Comparison of ENCODE assay signal across 4 cellular contexts in the genomic region with DNA sequence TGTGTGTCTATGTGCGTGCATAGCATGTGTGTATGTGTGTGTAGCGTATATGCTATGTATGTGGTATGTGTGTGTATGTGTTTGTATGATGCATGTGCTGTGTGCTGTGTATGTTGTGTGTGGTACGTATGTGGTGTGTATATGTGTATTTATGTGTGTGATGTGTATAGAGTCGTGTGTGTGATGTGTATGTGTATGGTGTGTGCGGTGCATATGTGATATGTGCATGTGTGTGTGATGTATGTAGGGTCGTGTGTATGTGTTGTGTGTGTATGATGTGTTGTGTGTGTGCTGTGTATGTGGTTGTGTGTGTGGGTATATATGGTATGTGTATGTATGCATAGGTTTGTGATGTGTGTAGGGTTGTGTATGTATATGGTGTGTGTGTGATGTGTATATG.
A peak's percentile ranks its signal among the peaks of the same experiment; 100 is the strongest.
TF ChIP-seq lines count a peak whose summit lies in the region.

No MANE protein-coding gene starts in this region.

TF ChIP-seq in HepG2, 621 proteins besides CTCF, POLR2A, EP300 and RAD21 (continues in another document):
- TF ChIP-seq IKZF1 (IDR thresholded peaks at IDR 0.05) = peak; percentile 95; the same call in 1 of the 2 replicates
- no peak for TF ChIP-seq ZMYM3 (CRISPR knock-in tag; IDR thresholded peaks at IDR 0.05)
- 0 out of 2 replicates have a peak, but pooled peaks have one; percentile 11 for TF ChIP-seq ZSCAN21 (CRISPR knock-in tag; IDR thresholded peaks at IDR 0.05; ENCODE audit: borderline replicate concordance)
- TF ChIP-seq RAD51 (IDR thresholded peaks at IDR 0.05; ENCODE audit: borderline replicate concordance) = peak; percentile 19
- peak; percentile 8; the same call in 1 of the 2 replicates for TF ChIP-seq CREB1 (IDR thresholded peaks at IDR 0.05)
- no peak for TF ChIP-seq CREB1 (CRISPR knock-in tag; IDR thresholded peaks at IDR 0.05)
- TF ChIP-seq, protein P1, sequence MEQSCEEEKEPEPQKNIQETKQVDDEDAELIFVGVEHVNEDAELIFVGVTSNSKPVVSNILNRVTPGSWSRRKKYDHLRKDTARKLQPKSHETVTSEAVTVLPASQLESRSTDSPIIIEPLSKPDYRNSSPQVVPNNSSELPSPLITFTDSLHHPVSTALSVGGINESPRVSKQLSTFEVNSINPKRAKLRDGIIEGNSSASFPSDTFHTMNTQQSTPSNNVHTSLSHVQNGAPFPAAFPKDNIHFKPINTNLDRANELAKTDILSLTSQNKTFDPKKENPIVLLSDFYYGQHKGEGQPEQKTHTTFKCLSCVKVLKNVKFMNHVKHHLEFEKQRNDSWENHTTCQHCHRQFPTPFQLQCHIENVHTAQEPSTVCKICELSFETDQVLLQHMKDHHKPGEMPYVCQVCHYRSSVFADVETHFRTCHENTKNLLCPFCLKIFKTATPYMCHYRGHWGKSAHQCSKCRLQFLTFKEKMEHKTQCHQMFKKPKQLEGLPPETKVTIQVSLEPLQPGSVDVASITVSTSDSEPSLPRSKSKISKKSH (CRISPR knock-in tag; IDR thresholded peaks at IDR 0.05; ENCODE audit: borderline replicate concordance) = no peak
- peak; percentile 18; the same call in 1 of the 2 replicates for TF ChIP-seq ATM (IDR thresholded peaks at IDR 0.05; ENCODE audit: borderline replicate concordance)
- peak; percentile 31; the same call in 1 of the 2 replicates for TF ChIP-seq FOXP1 (IDR thresholded peaks at IDR 0.05)
- no peak for TF ChIP-seq FOXP1 (CRISPR knock-in tag; IDR thresholded peaks at IDR 0.05)
- no peak for TF ChIP-seq MAX (IDR thresholded peaks at IDR 0.05)
- TF ChIP-seq, protein P2, sequence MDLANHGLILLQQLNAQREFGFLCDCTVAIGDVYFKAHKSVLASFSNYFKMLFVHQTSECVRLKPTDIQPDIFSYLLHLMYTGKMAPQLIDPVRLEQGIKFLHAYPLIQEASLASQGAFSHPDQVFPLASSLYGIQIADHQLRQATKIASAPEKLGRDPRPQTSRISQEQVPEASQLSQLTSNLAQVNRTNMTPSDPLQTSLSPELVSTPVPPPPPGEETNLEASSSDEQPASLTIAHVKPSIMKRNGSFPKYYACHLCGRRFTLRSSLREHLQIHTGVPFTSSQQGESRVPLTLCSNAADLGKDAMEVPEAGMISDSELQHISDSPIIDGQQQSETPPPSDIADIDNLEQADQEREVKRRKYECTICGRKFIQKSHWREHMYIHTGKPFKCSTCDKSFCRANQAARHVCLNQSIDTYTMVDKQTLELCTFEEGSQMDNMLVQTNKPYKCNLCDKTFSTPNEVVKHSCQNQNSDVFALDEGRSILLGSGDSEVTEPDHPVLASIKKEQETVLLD (CRISPR knock-in tag; IDR thresholded peaks at IDR 0.05; ENCODE audit: low read depth) = 0 out of 2 replicates have a peak, but pooled peaks have one; percentile 11
- TF ChIP-seq LCORL (IDR thresholded peaks at IDR 0.05) = peak; percentile 53; the same call in 1 of the 2 replicates
- no peak for TF ChIP-seq LCORL (CRISPR knock-in tag; IDR thresholded peaks at IDR 0.05)

TF ChIP-seq in HEK293, 187 proteins besides CTCF, POLR2A, EP300 and RAD21:
- no peak for TF ChIP-seq SALL2 (tag by site-specific recombination; IDR thresholded peaks at IDR 0.05; ENCODE audit: borderline replicate concordance)
- TF ChIP-seq ZNF514 (tag by site-specific recombination; IDR thresholded peaks at IDR 0.05) = 0 out of 2 replicates have a peak, but pooled peaks have one; percentile 35

TF ChIP-seq in GM12878, 131 proteins besides CTCF, POLR2A, EP300 and RAD21:
- TF ChIP-seq E4F1 (IDR thresholded peaks at IDR 0.05; ENCODE audit: borderline replicate concordance, partially characterized antibody) (peak; percentile 22), NFIC (IDR thresholded peaks at IDR 0.05; ENCODE audit: low read depth, low read length) (no peak), MLLT1 (IDR thresholded peaks at IDR 0.05) (peak; percentile 37; the same call in 1 of the 2 replicates), HDGF (IDR thresholded peaks at IDR 0.05) (peak; percentile 87), FOS (IDR thresholded peaks at IDR 0.05; ENCODE audit: borderline replicate concordance, extremely low read depth, insufficient read length) (no peak)
TF ChIP-seq in GM12878: peak in this region for 3.

TF ChIP-seq in H1, 55 proteins besides CTCF, POLR2A, EP300 and RAD21:
- no peak for TF ChIP-seq SIX5 (IDR thresholded peaks at IDR 0.05; ENCODE audit: low read depth, low read length)
- TF ChIP-seq TEAD4 (IDR thresholded peaks at IDR 0.05; ENCODE audit: low read depth, low read length) = no peak
- no peak for TF ChIP-seq CHD2 (IDR thresholded peaks at IDR 0.05; ENCODE audit: low read length)
- TF ChIP-seq BCL11A (IDR thresholded peaks at IDR 0.05; ENCODE audit: low read depth in 2 of 2, low read length in 2 of 2) = no peak
- TF ChIP-seq SP2 (IDR thresholded peaks at IDR 0.05; ENCODE audit: low read length) = no peak
- TF ChIP-seq NANOG (IDR thresholded peaks at IDR 0.05; ENCODE audit: insufficient read depth, low read depth, low read length, poor library complexity, severe bottlenecking) = no peak
- no peak for TF ChIP-seq BACH1 (IDR thresholded peaks at IDR 0.05; ENCODE audit: low read length)
- no peak for TF ChIP-seq TAF1 (IDR thresholded peaks at IDR 0.05; ENCODE audit: low read depth, low read length)
- no peak for TF ChIP-seq POU5F1 (IDR thresholded peaks at IDR 0.05; ENCODE audit: low read depth, low read length)
- no peak for TF ChIP-seq BRCA1 (IDR thresholded peaks at IDR 0.05; ENCODE audit: low read depth, low read length)
- TF ChIP-seq ASH2L (IDR thresholded peaks at IDR 0.05; ENCODE audit: low read length) = no peak
- no peak for TF ChIP-seq CEBPB (IDR thresholded peaks at IDR 0.05; ENCODE audit: low read depth, low read length)
- no peak for TF ChIP-seq RXRA (IDR thresholded peaks at IDR 0.05; ENCODE audit: insufficient read depth, low read depth, low read length)
- no peak for TF ChIP-seq KDM5A (IDR thresholded peaks at IDR 0.05; ENCODE audit: low read length)
- TF ChIP-seq CBX8 (IDR thresholded peaks at IDR 0.05; ENCODE audit: borderline replicate concordance, low read depth, low read length) = no peak
- TF ChIP-seq JUN (IDR thresholded peaks at IDR 0.05; ENCODE audit: low read depth, low read length) = no peak
- no peak for TF ChIP-seq POLR2AphosphoS5 (IDR thresholded peaks at IDR 0.05; ENCODE audit: low read depth, low read length)
